16 cellular contexts compared by ENCODE assay signal in genomic region chr4:157048248-157048647, GRCh38. TPM values are rescaled to one million over a fixed set of nuclear protein-coding genes. Genes with fewer than 3 reads are reported as not detected.
DNase-seq lines count a peak whose midpoint lies in the region; ATAC-seq, FAIRE-seq and TF ChIP-seq lines count a peak whose summit lies in the region.
"Had no signal": no experiment of that assay in that cellular context is flagged by ENCODE, and none has a peak within 500 bp of the region (broad histone marks: within the 10 kb centered on the region; RNA-seq: fewer than 3 reads in every experiment).

No MANE protein-coding gene starts in this region.

- H3K9me3 ChIP-seq in adrenal gland (replicated peaks in 1 of 3): no peaks in the 10 kb centered on the region
- H3K9me3 ChIP-seq: SK-N-SH had no signal

- H3K27ac Mint-ChIP-seq in activated CD4-positive, alpha-beta T cell treated with anti-CD3 and anti-CD28 coated beads, Interleukin-2, amount 10 ng/mL, durations not matched to agents 24 days and 14 days: no peak overlapping the region
- H3K27ac Mint-ChIP-seq: activated naive CD4-positive, alpha-beta T cell treated with anti-CD3 and anti-CD28 coated beads, Interleukin-2, amount 50 U/mL, for 24 hours; neural progenitor cell had no signal

- H3K4me3 Mint-ChIP-seq in activated CD4-positive, alpha-beta T cell treated with anti-CD3 and anti-CD28 coated beads, Interleukin-2, amount 10 ng/mL, durations not matched to agents 24 days and 14 days: no peak overlapping the region
- H3K4me3 Mint-ChIP-seq: activated naive CD4-positive, alpha-beta T cell treated with anti-CD3 and anti-CD28 coated beads, Interleukin-2, amount 50 U/mL, for 24 hours; neural progenitor cell had no signal

- DNase-seq in AG09319 (ENCODE audit: extremely low read depth, low read depth): peak; percentile 73
- DNase-seq in adrenal gland: peak in 6 of 7 donors; percentile 30 to 70 (median 61)
- DNase-seq in Right ventricle myocardium superior: peak; percentile 45
- no peak for DNase-seq in sciatic nerve (ENCODE audit: low spot score)
- DNase-seq in activated CD4-positive, alpha-beta T cell treated with anti-CD3 and anti-CD28 coated beads, Interleukin-2, amount 10 ng/mL, durations not matched to agents 24 days and 14 days: no peak
- no peak for DNase-seq in urothelium cell line (ENCODE audit: low spot score)
- DNase-seq: ACHN, dermis blood vessel endothelial cell, Karpas-422, NCI-H2029, SK-N-SH had no signal

- H3K36me3 Mint-ChIP-seq in activated CD4-positive, alpha-beta T cell treated with anti-CD3 and anti-CD28 coated beads, Interleukin-2, amount 10 ng/mL, durations not matched to agents 24 days and 14 days (ENCODE audit: low read depth): no peaks in the 10 kb centered on the region
- H3K36me3 Mint-ChIP-seq: activated naive CD4-positive, alpha-beta T cell treated with anti-CD3 and anti-CD28 coated beads, Interleukin-2, amount 50 U/mL, for 24 hours; neural progenitor cell had no signal

- no peaks in the 10 kb centered on the region for H3K36me3 ChIP-seq in adrenal gland (replicated peaks in 1 of 2)
- H3K36me3 ChIP-seq: neural progenitor cell had no signal

- no peaks in the 10 kb centered on the region for H3K4me1 Mint-ChIP-seq in activated CD4-positive, alpha-beta T cell treated with anti-CD3 and anti-CD28 coated beads, Interleukin-2, amount 10 ng/mL, durations not matched to agents 24 days and 14 days
- H3K4me1 Mint-ChIP-seq: activated naive CD4-positive, alpha-beta T cell treated with anti-CD3 and anti-CD28 coated beads, Interleukin-2, amount 50 U/mL, for 24 hours had no signal

- H3K27me3 ChIP-seq in adrenal gland: no peaks in the 10 kb centered on the region
- H3K27me3 ChIP-seq: neural progenitor cell had no signal

- FAIRE-seq in urothelium cell line (lab: Jason Lieb, UNC): no peak

- 27 to 41% (median 41%) methylated on average over 2 of the region's 2 CpGs for WGBS in adrenal gland, 4 donors

- no peaks in the 10 kb centered on the region for H3K9me3 Mint-ChIP-seq in activated CD4-positive, alpha-beta T cell treated with anti-CD3 and anti-CD28 coated beads, Interleukin-2, amount 10 ng/mL, durations not matched to agents 24 days and 14 days
- H3K9me3 Mint-ChIP-seq: activated naive CD4-positive, alpha-beta T cell treated with anti-CD3 and anti-CD28 coated beads, Interleukin-2, amount 50 U/mL, for 24 hours; neural progenitor cell had no signal

- no peaks in the 10 kb centered on the region for H3K27me3 Mint-ChIP-seq in activated CD4-positive, alpha-beta T cell treated with anti-CD3 and anti-CD28 coated beads, Interleukin-2, amount 10 ng/mL, durations not matched to agents 24 days and 14 days
- H3K27me3 Mint-ChIP-seq: activated naive CD4-positive, alpha-beta T cell treated with anti-CD3 and anti-CD28 coated beads, Interleukin-2, amount 50 U/mL, for 24 hours had no signal

- intact Hi-C loops in adrenal gland (cut with DNase I): no loop called here
- intact Hi-C loops in Right ventricle myocardium superior (cut with DNase I): loop anchor here (10.0 kb wide), 1 partner anchor 453 kb away; no protein-coding TSS in a partner anchor
- intact Hi-C loops in sciatic nerve (cut with DNase I): no loop called here
- intact Hi-C loops in activated CD4-positive, alpha-beta T cell treated with anti-CD3 and anti-CD28 coated beads, Interleukin-2, amount 10 ng/mL, durations not matched to agents 24 days and 14 days (cut with micrococcal nuclease): no loop called here

- TF ChIP-seq CTCF in AG09319 (IDR thresholded peaks at IDR 0.05; ENCODE audit: low read depth, low read length): no peak
- TF ChIP-seq CTCF in adrenal gland (IDR thresholded peaks at IDR 0.05): no peak

- ATAC-seq in Right ventricle myocardium superior (ENCODE audit: poor library complexity) (peak; percentile 58), sciatic nerve (peak; percentile 86), GM19395 (IDR thresholded peaks at IDR 0.05; ENCODE audit: unreplicated experiment) (no peak), HG03045 (IDR thresholded peaks at IDR 0.05; ENCODE audit: unreplicated experiment) (no peak)

- H3K27ac ChIP-seq in adrenal gland: no peak overlapping the region
- H3K27ac ChIP-seq: neural progenitor cell, VCaP had no signal

- TF ChIP-seq POLR2A in adrenal gland (IDR thresholded peaks at IDR 0.05): no peak

- no peak overlapping the region for H3K4me3 ChIP-seq in adrenal gland
- H3K4me3 ChIP-seq: neural progenitor cell had no signal

- H3K4me1 ChIP-seq in adrenal gland (replicated peaks in 1 of 2): no peaks in the 10 kb centered on the region
- H3K4me1 ChIP-seq: neural progenitor cell had no signal

RNA-seq across cellular contexts. Expression of gene GLRB, which starts 27.7 kb away (rescaled TPM):
- total RNA-seq in adrenal gland (10 to 100 TPM in 2 of 8 donors, 1 to 10 TPM in 6; 3.1 to 12.7 (median 7.1) TPM), Right ventricle myocardium superior (7.8 TPM), sciatic nerve (2.7 TPM)
- 1 to 10 TPM; 1.7 to 6.2 (median 1.9) TPM for polyA plus RNA-seq in adrenal gland
- total RNA-seq in activated CD4-positive, alpha-beta T cell treated with anti-CD3 and anti-CD28 coated beads, Interleukin-2, amount 10 ng/mL, durations not matched to agents 24 days and 14 days: not detected in 2 replicates

Comparison
In these comparisons a context has a peak if more than half of its experiments do, and no peak if none do; other contexts are left out.
1. DNase-seq: peak in AG09319 (single experiment), adrenal gland (6 of 7) and Right ventricle myocardium superior (single experiment); none in sciatic nerve (single experiment), activated CD4-positive, alpha-beta T cell treated with anti-CD3 and anti-CD28 coated beads, Interleukin-2, amount 10 ng/mL, durations not matched to agents 24 days and 14 days (single experiment) and urothelium cell line (single experiment).
2. ATAC-seq: peak in Right ventricle myocardium superior (single experiment) and sciatic nerve (single experiment); none in GM19395 (single experiment) and HG03045 (single experiment).